14 cellular contexts compared by ENCODE assay signal in the genomic region with DNA sequence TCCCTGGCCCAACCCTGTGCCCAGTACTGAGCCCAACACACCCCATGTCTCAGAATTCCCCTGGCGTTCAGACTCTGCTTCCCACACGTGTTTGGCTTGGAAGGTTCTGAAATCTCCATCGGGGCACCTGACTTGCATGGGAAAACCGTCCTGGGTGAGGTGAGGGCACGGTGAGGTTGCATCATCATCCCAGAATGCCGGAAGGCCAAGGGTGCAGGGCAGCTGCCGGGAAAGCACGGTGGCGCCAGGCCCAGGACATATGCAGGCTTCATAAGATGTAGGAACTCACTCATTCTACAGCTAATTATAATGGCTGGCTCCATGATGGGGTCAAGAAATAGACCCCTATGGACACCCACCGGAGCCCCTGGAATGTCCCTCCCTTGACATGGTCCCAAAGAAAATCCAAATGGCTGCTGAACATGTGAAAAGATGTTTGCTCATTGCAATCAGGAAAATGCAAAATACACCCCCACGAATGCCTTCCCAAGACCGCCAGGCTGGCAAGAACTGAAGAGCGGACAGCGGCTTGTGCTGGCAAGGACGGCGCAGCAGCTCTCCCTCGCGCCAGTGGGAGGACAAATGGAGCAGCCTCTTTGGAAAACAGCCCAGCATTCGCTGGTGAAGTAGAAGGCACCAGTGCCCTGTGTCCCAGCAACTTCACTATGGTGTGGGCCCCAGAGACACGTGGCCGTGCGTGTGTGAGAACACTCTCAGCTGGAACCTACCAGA. TPM values are rescaled to one million over a fixed set of nuclear protein-coding genes. Genes with fewer than 3 reads are reported as not detected.
DNase-seq lines count a peak whose midpoint lies in the region; TF ChIP-seq lines count a peak whose summit lies in the region.
"Had no signal": no experiment of that assay in that cellular context is flagged by ENCODE, and none has a peak within 500 bp of the region (broad histone marks: within the 10 kb centered on the region; RNA-seq: fewer than 3 reads in every experiment).

No MANE protein-coding gene starts in this region.

- DNase-seq in CD14-positive monocyte (ENCODE audit: low spot score) (peak; percentile 11), amygdala (lab: John Stamatoyannopoulos, UW) (peak in 44 of 56 donors; percentile 21 to 86 (median 64)), hypothalamus (lab: John Stamatoyannopoulos, UW) (peak in 32 of 51 donors; percentile 23 to 87 (median 66)), occipital lobe (lab: John Stamatoyannopoulos, UW) (peak; percentile 76), SHP77 (lab: John Stamatoyannopoulos, UW) (no peak), HFFc6 (no peak), T1000 (lab: John Stamatoyannopoulos, UW) (no peak)
- no peak for DNase-seq in activated CD4-positive, alpha-beta T cell treated with anti-CD3 and anti-CD28 coated beads for 48 hours
- DNase-seq: activated T-cell treated with anti-CD3 and anti-CD28 coated beads, Interleukin-2, amount 50 U/mL, for 24 hours; body of pancreas; kidney glomerular epithelial cell; NCI-H1105; NCI-H446 treated with DMSO at 0.1 percent for 48 hours; stimulated activated CD4-positive, alpha-beta T cell treated with anti-CD3 and anti-CD28 coated beads, Interleukin-15, amount 100 ng/mL, for 24 hours had no signal

- peak overlapping the region in 1 of 2 donors; percentile 19 for H3K4me3 Mint-ChIP-seq in CD14-positive monocyte
- H3K4me3 Mint-ChIP-seq in HFFc6, result no peak overlapping the region
- H3K4me3 Mint-ChIP-seq: activated T-cell treated with anti-CD3 and anti-CD28 coated beads, Interleukin-2, amount 50 U/mL, for 24 hours had no signal

- TF ChIP-seq CTCF in CD14-positive monocyte (IDR thresholded peaks at IDR 0.05), result no peak
- no peak for TF ChIP-seq CTCF in HFFc6 (IDR thresholded peaks at IDR 0.05)

- H3K36me3 Mint-ChIP-seq in CD14-positive monocyte, result no peaks in the 10 kb centered on the region
- H3K36me3 Mint-ChIP-seq in HFFc6 (ENCODE audit: low read depth), result no peaks in the 10 kb centered on the region

- intact Hi-C loops in CD14-positive monocyte (cut with micrococcal nuclease), result no loop called here

- H3K27me3 Mint-ChIP-seq in CD14-positive monocyte (ENCODE audit: low read depth in 3 of 3) (peaks cover 27 to 53% (median 41%) of the 10 kb centered on the region in 3 donors), HFFc6 (ENCODE audit: insufficient read depth) (peaks cover 6% of the 10 kb centered on the region)

- H3K4me1 Mint-ChIP-seq in CD14-positive monocyte (no peaks in the 10 kb centered on the region), HFFc6 (ENCODE audit: low read depth) (no peaks in the 10 kb centered on the region)

- H3K9me3 Mint-ChIP-seq in CD14-positive monocyte, result peaks cover 0 to 5% (median 0%) of the 10 kb centered on the region in 7 donors
- H3K9me3 Mint-ChIP-seq in HFFc6, result peaks cover 5% of the 10 kb centered on the region
- H3K9me3 Mint-ChIP-seq: activated T-cell treated with anti-CD3 and anti-CD28 coated beads, Interleukin-2, amount 50 U/mL, for 24 hours had no signal

- H3K27ac Mint-ChIP-seq in CD14-positive monocyte (no peak overlapping the region), HFFc6 (no peak overlapping the region)
- H3K27ac Mint-ChIP-seq: activated T-cell treated with anti-CD3 and anti-CD28 coated beads, Interleukin-2, amount 50 U/mL, for 24 hours had no signal

RNA-seq across cellular contexts. Expression of gene KNDC1, which starts 2.3 kb away (rescaled TPM):
- under 1 TPM in 1 of 2 donors, not detected in 1; 0.22 TPM for polyA plus RNA-seq in CD14-positive monocyte
- 5.9 TPM for total RNA-seq in occipital lobe
- total RNA-seq in HFFc6 (2021; fragmentation: NEBNext Ultra II Directional; extraction: Animal tissue kit (Norgen Biotek cat#: 25700)), result under 1 TPM in 3 of 6 experiments, not detected in 3; 0.05 to 1.00 (median 0.28) TPM

Comparison
In these comparisons a context has a peak if more than half of its experiments do, and no peak if none do; other contexts are left out.
1. DNase-seq: peak in CD14-positive monocyte (single experiment), amygdala (44 of 56), hypothalamus (32 of 51) and occipital lobe (single experiment); none in SHP77 (0 of 2), HFFc6 (single experiment), activated CD4-positive, alpha-beta T cell treated with anti-CD3 and anti-CD28 coated beads for 48 hours (single experiment) and T1000 (single experiment).